ENCODE assay signal across 8 cellular contexts in genomic region chr5:132866342-132867045, GRCh38. TPM values are rescaled to one million over a fixed set of nuclear protein-coding genes. Genes with fewer than 3 reads are reported as not detected.
A peak's percentile ranks its signal among the peaks of the same experiment; 100 is the strongest.
DNase-seq lines count a peak whose midpoint lies in the region; ATAC-seq and TF ChIP-seq lines count a peak whose summit lies in the region.

Gene GDF9, minus strand, starts transcription at chr5:132866469. Its CDS starts 1,936 bp downstream, at chr5:132864533.
Gene UQCRQ, plus strand, starts transcription at chr5:132866642. Its CDS starts 240 bp downstream, at chr5:132866882.

- peaks cover 23% of the 10 kb centered on the region for H3K4me1 Mint-ChIP-seq in GM23338
- peaks cover 22% of the 10 kb centered on the region for H3K4me1 Mint-ChIP-seq in activated T-helper 2 cell treated with anti-CD3 and anti-CD28 coated beads, Interferon-gamma antibody, Interleukin-2, Interleukin-4, amounts not matched to agents 10 μg/mL and 5 μg/mL and 100 μg/mL, durations not matched to agents 14 hours and 24 hours and 36 hours (ENCODE audit: low read depth)
- peaks cover 13 to 28% (median 27%) of the 10 kb centered on the region in 4 donors for H3K4me1 Mint-ChIP-seq in naive thymus-derived CD8-positive, alpha-beta T cell

- intact Hi-C loops in activated T-helper 2 cell treated with anti-CD3 and anti-CD28 coated beads, Interferon-gamma antibody, Interleukin-2, Interleukin-4, amounts not matched to agents 10 μg/mL and 5 μg/mL and 100 μg/mL, durations not matched to agents 14 hours and 24 hours and 36 hours (cut with micrococcal nuclease), result loop anchor here (1.0 to 2.0 kb wide), 4 partner anchors 36 to 372 kb away; partner anchors contain the start of genes AFF4 and SHROOM1

- ATAC-seq in GM23338, result peak; percentile 98
- peak; percentile 93 to 96 for ATAC-seq in naive thymus-derived CD8-positive, alpha-beta T cell

- peaks cover 20% of the 10 kb centered on the region for H3K79me2 ChIP-seq in GM23338 (replicated peaks; ENCODE audit: insufficient read depth)

- no peaks in the 10 kb centered on the region for H3K9me3 Mint-ChIP-seq in GM23338
- no peaks in the 10 kb centered on the region for H3K9me3 Mint-ChIP-seq in activated T-helper 2 cell treated with anti-CD3 and anti-CD28 coated beads, Interferon-gamma antibody, Interleukin-2, Interleukin-4, amounts not matched to agents 10 μg/mL and 5 μg/mL and 100 μg/mL, durations not matched to agents 14 hours and 24 hours and 36 hours
- no peaks in the 10 kb centered on the region for H3K9me3 Mint-ChIP-seq in naive thymus-derived CD8-positive, alpha-beta T cell

- H3K27ac ChIP-seq in GM23338 (ENCODE audit: low read depth), result peak within 1 kb of the TSS; percentile 97

- peaks cover 15% of the 10 kb centered on the region for H3K36me3 ChIP-seq in GM23338 (ENCODE audit: insufficient read depth)

- H3F3A ChIP-seq in GM23338 (replicated peaks; ENCODE audit: low read depth), result peaks cover 26% of the 10 kb centered on the region

- H3K9me2 ChIP-seq in GM23338 (ENCODE audit: insufficient read depth), result no peaks in the 10 kb centered on the region

- POLR2A ChIA-PET in naive thymus-derived CD8-positive, alpha-beta T cell (lab: Charles Lee), result interaction anchor here (1.5 to 2.6 kb wide), 3 partner anchors 97 to 310 kb away, joined by 7 to 18 read pairs (median 14); partner anchors contain the start of genes AFF4, HSPA4 and RAD50

- peaks cover 9% of the 10 kb centered on the region for H3K27me3 Mint-ChIP-seq in GM23338 (ENCODE audit: insufficient read depth, low read depth, poor library complexity)
- peaks cover 6% of the 10 kb centered on the region for H3K27me3 Mint-ChIP-seq in activated T-helper 2 cell treated with anti-CD3 and anti-CD28 coated beads, Interferon-gamma antibody, Interleukin-2, Interleukin-4, amounts not matched to agents 10 μg/mL and 5 μg/mL and 100 μg/mL, durations not matched to agents 14 hours and 24 hours and 36 hours (ENCODE audit: low read depth)
- H3K27me3 Mint-ChIP-seq in naive thymus-derived CD8-positive, alpha-beta T cell, result no peaks in the 10 kb centered on the region

- peak within 1 kb of the TSS; percentile 93 for H2AFZ ChIP-seq in GM23338

- DNase-seq in EL (peak; percentile 100), GM23338 (ENCODE audit: low spot score) (peak; percentile 100), LHCN-M2 (ENCODE audit: low read depth) (peak; percentile 100), RPMI7951 (ENCODE audit: low read depth) (peak; percentile 99), fibroblast of mammary gland (ENCODE audit: low read depth) (peak; percentile 100)
- peak; percentile 92 for DNase-seq in activated T-helper 2 cell treated with anti-CD3 and anti-CD28 coated beads, Interferon-gamma antibody, Interleukin-2, Interleukin-4, amounts not matched to agents 10 μg/mL and 5 μg/mL and 100 μg/mL, durations not matched to agents 14 hours and 24 hours and 36 hours (ENCODE audit: low spot score)
- peak; percentile 74 to 97 (median 92) for DNase-seq in naive thymus-derived CD8-positive, alpha-beta T cell
- DNase-seq in stimulated activated naive CD4-positive, alpha-beta T cell (lab: John Stamatoyannopoulos, UW), result peak; percentile 74 to 93 (median 90)

- no peaks in the 10 kb centered on the region for H3K27me3 ChIP-seq in GM23338 (ENCODE audit: insufficient read depth)

- peak within 1 kb of the TSS; percentile 100 for H3K27ac Mint-ChIP-seq in GM23338
- H3K27ac Mint-ChIP-seq in activated T-helper 2 cell treated with anti-CD3 and anti-CD28 coated beads, Interferon-gamma antibody, Interleukin-2, Interleukin-4, amounts not matched to agents 10 μg/mL and 5 μg/mL and 100 μg/mL, durations not matched to agents 14 hours and 24 hours and 36 hours, result peak within 1 kb of the TSS; percentile 100
- H3K27ac Mint-ChIP-seq in naive thymus-derived CD8-positive, alpha-beta T cell, result peak within 1 kb of the TSS; percentile 98 to 100 (median 100)

- TF ChIP-seq CTCF in GM23338 (conservative IDR thresholded peaks at IDR 0.05; ENCODE audit: low read depth in 2 of 2) (peak in 1 of 2 experiments; percentile 73; a peak in 2 of 4 replicates), fibroblast of mammary gland (conservative IDR thresholded peaks at IDR 0.05; ENCODE audit: control insufficient read depth, insufficient read depth, low read depth, low read length) (peak; percentile 16)

- peaks cover 16% of the 10 kb centered on the region for H3K4me1 ChIP-seq in GM23338 (ENCODE audit: insufficient read depth)

- peaks cover 35% of the 10 kb centered on the region for H3K36me3 Mint-ChIP-seq in GM23338 (ENCODE audit: low read depth)
- H3K36me3 Mint-ChIP-seq in activated T-helper 2 cell treated with anti-CD3 and anti-CD28 coated beads, Interferon-gamma antibody, Interleukin-2, Interleukin-4, amounts not matched to agents 10 μg/mL and 5 μg/mL and 100 μg/mL, durations not matched to agents 14 hours and 24 hours and 36 hours (ENCODE audit: low read depth), result peaks cover 41% of the 10 kb centered on the region
- H3K36me3 Mint-ChIP-seq in naive thymus-derived CD8-positive, alpha-beta T cell, result peaks cover 0 to 27% (median 3%) of the 10 kb centered on the region in 3 donors

- H4K20me1 ChIP-seq in GM23338 (replicated peaks; ENCODE audit: insufficient read depth), result peaks cover 8% of the 10 kb centered on the region; the same call in 1 of the 2 replicates

- peak within 1 kb of the TSS; percentile 98 for H3K4me3 ChIP-seq in GM23338
- H3K4me3 ChIP-seq in fibroblast of mammary gland (ENCODE audit: control insufficient read depth, low read depth, low read length), result peak within 1 kb of the TSS; percentile 91

- peak within 1 kb of the TSS; percentile 99 for H3K4me3 Mint-ChIP-seq in GM23338
- peak within 1 kb of the TSS; percentile 100 for H3K4me3 Mint-ChIP-seq in activated T-helper 2 cell treated with anti-CD3 and anti-CD28 coated beads, Interferon-gamma antibody, Interleukin-2, Interleukin-4, amounts not matched to agents 10 μg/mL and 5 μg/mL and 100 μg/mL, durations not matched to agents 14 hours and 24 hours and 36 hours (ENCODE audit: low read depth)
- H3K4me3 Mint-ChIP-seq in naive thymus-derived CD8-positive, alpha-beta T cell, result peak within 1 kb of the TSS; percentile 93 to 100 (median 99)

- peak within 1 kb of the TSS; percentile 100 for H3K4me2 ChIP-seq in GM23338

TF ChIP-seq in GM23338, 12 proteins besides CTCF, POLR2A, EP300 and RAD21 (continues in another document):
- no peak for TF ChIP-seq JUNB (IDR thresholded peaks at IDR 0.05; ENCODE audit: unreplicated experiment)

RNA-seq across cellular contexts. Expression of gene GDF9, which starts in this region (rescaled TPM):
- 0.14 and 0.66 TPM in 2 replicates for total RNA-seq in GM23338 (2014; rRNA removed; shearing (Covaris generic))
- polyA plus RNA-seq in GM23338 (2016; fragmentation: Nextera tagmentation; extraction: Ambion mirVana), result 0.11 and 0.37 TPM in 2 replicates
- total RNA-seq in LHCN-M2 (2014; rRNA removed), result 0.32 TPM in 1 of 2 replicates, not detected in the other
- 0.09 TPM for polyA plus RNA-seq in LHCN-M2 (2012)
- total RNA-seq in RPMI7951 (2014; rRNA removed; shearing (Covaris generic)), result 0.12 and 0.39 TPM in 2 replicates
- 0.11 TPM in 1 of 2 replicates, not detected in the other for total RNA-seq in activated T-helper 2 cell treated with anti-CD3 and anti-CD28 coated beads, Interferon-gamma antibody, Interleukin-2, Interleukin-4, amounts not matched to agents 10 μg/mL and 5 μg/mL and 100 μg/mL, durations not matched to agents 14 hours and 24 hours and 36 hours
- 1 to 10 TPM; 1.2 to 1.7 TPM for total RNA-seq in naive thymus-derived CD8-positive, alpha-beta T cell
- under 1 TPM in 2 of 3 donors, not detected in 1; 0.30 to 0.45 TPM for polyA plus RNA-seq in naive thymus-derived CD8-positive, alpha-beta T cell

RNA-seq across cellular contexts. Expression of gene UQCRQ, which starts in this region (rescaled TPM):
- 104 and 115 TPM in 2 replicates for total RNA-seq in GM23338 (2014; rRNA removed; shearing (Covaris generic))
- polyA plus RNA-seq in GM23338 (2016; fragmentation: Nextera tagmentation; extraction: Ambion mirVana), result 1,308 and 1,495 TPM in 2 replicates
- total RNA-seq in LHCN-M2 (2014; rRNA removed), result 125 and 144 TPM in 2 replicates
- polyA plus RNA-seq in LHCN-M2 (2012), result 848 TPM
- total RNA-seq in RPMI7951 (2014; rRNA removed; shearing (Covaris generic)), result 330 and 401 TPM in 2 replicates
- 400 and 412 TPM in 2 replicates for total RNA-seq in activated T-helper 2 cell treated with anti-CD3 and anti-CD28 coated beads, Interferon-gamma antibody, Interleukin-2, Interleukin-4, amounts not matched to agents 10 μg/mL and 5 μg/mL and 100 μg/mL, durations not matched to agents 14 hours and 24 hours and 36 hours
- 100 to 1,000 TPM; 101 to 114 TPM for total RNA-seq in naive thymus-derived CD8-positive, alpha-beta T cell
- 100 to 1,000 TPM; 594 to 702 (median 638) TPM for polyA plus RNA-seq in naive thymus-derived CD8-positive, alpha-beta T cell

Comparison
In these comparisons a context has a peak if more than half of its experiments do, and no peak if none do; other contexts are left out.
1. Peak in every context shown above with its lines: DNase-seq, ATAC-seq, H3K4me3 ChIP-seq and H3K27ac ChIP-seq.